ENCODE assay signal across 14 cellular contexts in the genomic region with DNA sequence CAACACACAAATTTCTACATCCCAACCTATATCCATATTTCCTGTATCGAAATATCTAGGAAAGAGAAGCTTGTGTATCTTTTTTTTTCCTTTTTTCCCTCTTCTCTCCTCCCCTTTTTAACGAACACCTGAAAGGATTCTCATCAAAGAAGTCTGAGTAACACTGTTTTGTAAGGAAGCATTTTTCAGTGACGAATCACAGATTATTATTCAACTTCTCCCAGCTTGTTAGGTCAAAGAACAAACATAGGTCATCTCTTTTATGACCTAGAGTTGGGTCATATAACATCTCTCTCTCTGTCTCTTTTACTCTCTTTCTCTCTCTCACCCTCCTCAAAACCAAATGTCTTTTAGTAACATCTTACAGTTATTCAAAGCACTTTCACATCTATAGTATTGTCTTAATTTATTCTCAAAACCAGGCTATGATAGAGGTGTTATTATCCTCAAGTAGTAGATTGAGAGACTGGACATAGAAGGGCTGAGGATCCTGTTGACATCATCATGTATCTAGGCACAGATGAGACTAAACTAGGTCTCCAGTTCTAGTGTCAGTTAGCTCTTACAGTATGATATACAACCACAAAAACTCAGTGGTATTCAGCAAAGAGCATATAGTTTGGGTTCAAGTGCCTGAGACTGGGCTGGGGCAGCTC.
DNase-seq lines count a peak whose midpoint lies in the region; ATAC-seq and TF ChIP-seq lines count a peak whose summit lies in the region.
"Had no signal": no experiment of that assay in that cellular context is flagged by ENCODE, and none has a peak within 500 bp of the region (broad histone marks: within the 10 kb centered on the region; RNA-seq: fewer than 3 reads in every experiment).

No MANE protein-coding gene starts in this region.

- no peaks in the 10 kb centered on the region for H3K4me1 ChIP-seq in left lung
- H3K4me1 ChIP-seq: colonic mucosa had no signal

- TF ChIP-seq CTCF in AG10803 (conservative IDR thresholded peaks at IDR 0.05; ENCODE audit: low read length) (no peak), cardiac fibroblast (IDR thresholded peaks at IDR 0.05; ENCODE audit: low read depth, low read length) (no peak), left lung (IDR thresholded peaks at IDR 0.05) (no peak)

- H3K4me3 ChIP-seq in AG10803 (ENCODE audit: low read length) (no peak overlapping the region), cardiac fibroblast (replicated peaks in 1 of 2; ENCODE audit: low read depth in 2 of 2, low read length in 2 of 2) (no peak overlapping the region), left lung (no peak overlapping the region)
- H3K4me3 ChIP-seq: colonic mucosa had no signal

- no peaks in the 10 kb centered on the region for H3K36me3 ChIP-seq in left lung
- H3K36me3 ChIP-seq: colonic mucosa had no signal

- H3K27me3 ChIP-seq in left lung: no peaks in the 10 kb centered on the region
- H3K27me3 ChIP-seq: colonic mucosa had no signal

- DNase-seq in AG10803 (ENCODE audit: low read depth): peak; percentile 42
- DNase-seq in M059J (ENCODE audit: low read depth): peak; percentile 69
- DNase-seq in cardiac fibroblast (ENCODE audit: low read depth in 2 of 2): peak; percentile 9 to 70
- no peak for DNase-seq in left lung
- no peak for DNase-seq in NCI-H526 (lab: John Stamatoyannopoulos, UW)
- no peak for DNase-seq in activated T-cell treated with anti-CD3 and anti-CD28 coated beads, Interleukin-2, amount 50 U/mL, for 48 hours
- no peak for DNase-seq in NCI-H82 treated with DMSO at 0.1 percent for 48 hours (lab: John Stamatoyannopoulos, UW; ENCODE audit: unreplicated experiment)
- DNase-seq: activated CD4-positive, alpha-beta memory T cell treated with anti-CD3 and anti-CD28 coated beads for 36 hours; activated effector memory CD4-positive, alpha-beta T cell treated with anti-CD3 and anti-CD28 coated beads, Interleukin-2, amount 50 U/mL, for 16 hours; colonic mucosa; Karpas-422; NCI-H2081 treated with DMSO at 0.1 percent for 48 hours; stimulated activated CD4-positive, alpha-beta T cell treated with anti-CD3 and anti-CD28 coated beads, Interleukin-12 subunit alpha, Interleukin-12 subunit beta, amount 100 ng/mL, for 4 hours had no signal

- ATAC-seq in left lung: peak; percentile 50
- no peak for ATAC-seq in HG02981 (IDR thresholded peaks at IDR 0.05; ENCODE audit: unreplicated experiment)

- intact Hi-C loops in left lung (cut with DNase I): no loop called here

- peaks cover 0 to 8% of the 10 kb centered on the region in 2 donors for H3K9me3 ChIP-seq in left lung
- H3K9me3 ChIP-seq: colonic mucosa had no signal

- H3K27ac ChIP-seq in left lung: no peak overlapping the region
- H3K27ac ChIP-seq: colonic mucosa had no signal

Comparison
In these comparisons a context has a peak if more than half of its experiments do, and no peak if none do; other contexts are left out.
1. DNase-seq: peak in AG10803 (single experiment), M059J (single experiment) and cardiac fibroblast (2 of 2); none in left lung (0 of 2), NCI-H526 (0 of 2), activated T-cell treated with anti-CD3 and anti-CD28 coated beads, Interleukin-2, amount 50 U/mL, for 48 hours (0 of 2) and NCI-H82 treated with DMSO at 0.1 percent for 48 hours (single experiment).